In genomic region chr21:37230632-37231246, GRCh38 we compare ENCODE assay signal across 20 cellular contexts. TPM values are rescaled to one million over a fixed set of nuclear protein-coding genes. Genes with fewer than 3 reads are reported as not detected.
DNase-seq lines count a peak whose midpoint lies in the region; ATAC-seq and TF ChIP-seq lines count a peak whose summit lies in the region.
"Had no signal": no experiment of that assay in that cellular context is flagged by ENCODE, and none has a peak within 500 bp of the region (broad histone marks: within the 10 kb centered on the region; RNA-seq: fewer than 3 reads in every experiment).

No MANE protein-coding gene starts in this region.

- no peaks in the 10 kb centered on the region for H3K4me1 ChIP-seq in mucosa of descending colon (ENCODE audit: low read depth)
- H3K4me1 ChIP-seq in heart right ventricle: no peaks in the 10 kb centered on the region
- H3K4me1 ChIP-seq: SJCRH30 had no signal

- H3K4me3 Mint-ChIP-seq in stimulated activated naive CD8-positive, alpha-beta T cell treated with anti-CD3 and anti-CD28 coated beads, Interleukin-15, Interleukin-2, amounts not matched to agents 100 ng/mL and 50 ng/mL, for 24 hours: no peak overlapping the region
- no peak overlapping the region for H3K4me3 Mint-ChIP-seq in activated T-helper 2 cell treated with anti-CD3 and anti-CD28 coated beads, Interferon-gamma antibody, Interleukin-2, Interleukin-4, amounts not matched to agents 10 μg/mL and 5 μg/mL and 100 μg/mL, durations not matched to agents 14 hours and 24 hours and 36 hours (ENCODE audit: low read depth)
- H3K4me3 Mint-ChIP-seq in mesothelial cell of epicardium: no peak overlapping the region
- H3K4me3 Mint-ChIP-seq: activated naive CD4-positive, alpha-beta T cell treated with anti-CD3 and anti-CD28 coated beads, Interleukin-2, amount 10 ng/mL, durations not matched to agents 7 days and 5 days had no signal

- H3K27ac ChIP-seq in heart right ventricle: no peak overlapping the region
- H3K27ac ChIP-seq: HL-60, ovary, PC-9, SJCRH30 had no signal

- H3K4me3 ChIP-seq in mucosa of descending colon (no peak overlapping the region), heart right ventricle (no peak overlapping the region)
- H3K4me3 ChIP-seq: ovary, PC-9, SJCRH30 had no signal

- H3K4me1 Mint-ChIP-seq in stimulated activated naive CD8-positive, alpha-beta T cell treated with anti-CD3 and anti-CD28 coated beads, Interleukin-15, Interleukin-2, amounts not matched to agents 100 ng/mL and 50 ng/mL, for 24 hours (ENCODE audit: low read depth): peaks cover 16% of the 10 kb centered on the region
- peaks cover 10% of the 10 kb centered on the region for H3K4me1 Mint-ChIP-seq in activated T-helper 2 cell treated with anti-CD3 and anti-CD28 coated beads, Interferon-gamma antibody, Interleukin-2, Interleukin-4, amounts not matched to agents 10 μg/mL and 5 μg/mL and 100 μg/mL, durations not matched to agents 14 hours and 24 hours and 36 hours (ENCODE audit: low read depth)
- no peaks in the 10 kb centered on the region for H3K4me1 Mint-ChIP-seq in mesothelial cell of epicardium

- intact Hi-C loops in activated T-helper 2 cell treated with anti-CD3 and anti-CD28 coated beads, Interferon-gamma antibody, Interleukin-2, Interleukin-4, amounts not matched to agents 10 μg/mL and 5 μg/mL and 100 μg/mL, durations not matched to agents 14 hours and 24 hours and 36 hours (cut with micrococcal nuclease): no loop called here
- intact Hi-C loops in mucosa of descending colon (cut with DNase I, micrococcal nuclease): no loop called here
- intact Hi-C loops in heart right ventricle (cut with DNase I): no loop called here

- peak overlapping the region; percentile 52 for H3K27ac Mint-ChIP-seq in stimulated activated naive CD8-positive, alpha-beta T cell treated with anti-CD3 and anti-CD28 coated beads, Interleukin-15, Interleukin-2, amounts not matched to agents 100 ng/mL and 50 ng/mL, for 24 hours
- peak overlapping the region; percentile 3 for H3K27ac Mint-ChIP-seq in activated T-helper 2 cell treated with anti-CD3 and anti-CD28 coated beads, Interferon-gamma antibody, Interleukin-2, Interleukin-4, amounts not matched to agents 10 μg/mL and 5 μg/mL and 100 μg/mL, durations not matched to agents 14 hours and 24 hours and 36 hours
- H3K27ac Mint-ChIP-seq in mesothelial cell of epicardium: no peak overlapping the region

- no peak for DNase-seq in stimulated activated naive CD8-positive, alpha-beta T cell treated with anti-CD3 and anti-CD28 coated beads, Interleukin-15, Interleukin-2, amounts not matched to agents 100 U/mL and 50 U/mL, for 24 hours
- DNase-seq in activated T-helper 2 cell treated with anti-CD3 and anti-CD28 coated beads, Interferon-gamma antibody, Interleukin-2, Interleukin-4, amounts not matched to agents 10 μg/mL and 5 μg/mL and 100 μg/mL, durations not matched to agents 14 hours and 24 hours and 36 hours (ENCODE audit: low spot score): no peak
- no peak for DNase-seq in mucosa of descending colon
- DNase-seq in heart right ventricle: no peak
- DNase-seq in NCI-H1436 (lab: John Stamatoyannopoulos, UW): no peak
- DNase-seq in mesothelial cell of epicardium (ENCODE audit: low spot score in 2 of 2, unreplicated experiment in 2 of 2): no peak
- DNase-seq: activated CD8-positive, alpha-beta memory T cell treated with anti-CD3 and anti-CD28 coated beads, Interleukin-2, amount 50 U/mL, for 48 hours; activated naive CD4-positive, alpha-beta T cell treated with anti-CD3 and anti-CD28 coated beads, Interleukin-2, amount 10 ng/mL, durations not matched to agents 7 days and 5 days; HCEC 1CT; NCI-H2107; NCI-H69; ovary; PC-9; SJCRH30 had no signal

- H3K27me3 Mint-ChIP-seq in stimulated activated naive CD8-positive, alpha-beta T cell treated with anti-CD3 and anti-CD28 coated beads, Interleukin-15, Interleukin-2, amounts not matched to agents 100 ng/mL and 50 ng/mL, for 24 hours: no peaks in the 10 kb centered on the region
- H3K27me3 Mint-ChIP-seq in activated T-helper 2 cell treated with anti-CD3 and anti-CD28 coated beads, Interferon-gamma antibody, Interleukin-2, Interleukin-4, amounts not matched to agents 10 μg/mL and 5 μg/mL and 100 μg/mL, durations not matched to agents 14 hours and 24 hours and 36 hours (ENCODE audit: low read depth): no peaks in the 10 kb centered on the region
- no peaks in the 10 kb centered on the region for H3K27me3 Mint-ChIP-seq in mesothelial cell of epicardium (ENCODE audit: low read depth)
- H3K27me3 Mint-ChIP-seq: activated naive CD4-positive, alpha-beta T cell treated with anti-CD3 and anti-CD28 coated beads, Interleukin-2, amount 10 ng/mL, durations not matched to agents 7 days and 5 days had no signal

- ATAC-seq in stimulated activated naive CD8-positive, alpha-beta T cell treated with anti-CD3 and anti-CD28 coated beads, Interleukin-15, Interleukin-2, amounts not matched to agents 100 U/mL and 50 U/mL, for 24 hours: no peak
- ATAC-seq in mucosa of descending colon: peak; percentile 29
- ATAC-seq in heart right ventricle: no peak
- ATAC-seq in GM21723 (IDR thresholded peaks at IDR 0.05; ENCODE audit: unreplicated experiment): no peak
- ATAC-seq: activated CD4-positive, CD25-positive, alpha-beta regulatory T cell treated with anti-CD3 and anti-CD28 coated beads, Interleukin-2, amount 50 U/mL, for 24 hours; left lobe of liver; sciatic nerve had no signal

- no peaks in the 10 kb centered on the region for H3K36me3 ChIP-seq in mucosa of descending colon (ENCODE audit: low read depth)
- H3K36me3 ChIP-seq in heart right ventricle: peaks cover 0 to 100% (median 55%) of the 10 kb centered on the region in 9 donors
- H3K36me3 ChIP-seq: ovary had no signal

- no peaks in the 10 kb centered on the region for H3K9me3 ChIP-seq in mucosa of descending colon
- no peaks in the 10 kb centered on the region for H3K9me3 ChIP-seq in heart right ventricle
- H3K9me3 ChIP-seq: ovary, SJCRH30 had no signal

- WGBS in heart right ventricle, 2 donors: 93 to 95% methylated on average over 23 of the region's 23 CpGs

- no peaks in the 10 kb centered on the region for H3K9me3 Mint-ChIP-seq in stimulated activated naive CD8-positive, alpha-beta T cell treated with anti-CD3 and anti-CD28 coated beads, Interleukin-15, Interleukin-2, amounts not matched to agents 100 ng/mL and 50 ng/mL, for 24 hours
- H3K9me3 Mint-ChIP-seq in activated T-helper 2 cell treated with anti-CD3 and anti-CD28 coated beads, Interferon-gamma antibody, Interleukin-2, Interleukin-4, amounts not matched to agents 10 μg/mL and 5 μg/mL and 100 μg/mL, durations not matched to agents 14 hours and 24 hours and 36 hours: no peaks in the 10 kb centered on the region
- H3K9me3 Mint-ChIP-seq in mesothelial cell of epicardium: no peaks in the 10 kb centered on the region
- H3K9me3 Mint-ChIP-seq: activated naive CD4-positive, alpha-beta T cell treated with anti-CD3 and anti-CD28 coated beads, Interleukin-2, amount 10 ng/mL, durations not matched to agents 7 days and 5 days had no signal

- no peak for TF ChIP-seq CTCF in mucosa of descending colon (IDR thresholded peaks at IDR 0.05)
- no peak for TF ChIP-seq CTCF in heart right ventricle (IDR thresholded peaks at IDR 0.05)
- TF ChIP-seq CTCF in mesothelial cell of epicardium (IDR thresholded peaks at IDR 0.05; ENCODE audit: unreplicated experiment): no peak

- H3K27me3 ChIP-seq in heart right ventricle: no peaks in the 10 kb centered on the region
- H3K27me3 ChIP-seq: ovary, SJCRH30 had no signal

- H3K36me3 Mint-ChIP-seq in stimulated activated naive CD8-positive, alpha-beta T cell treated with anti-CD3 and anti-CD28 coated beads, Interleukin-15, Interleukin-2, amounts not matched to agents 100 ng/mL and 50 ng/mL, for 24 hours (ENCODE audit: low read depth): peaks cover 58% of the 10 kb centered on the region
- H3K36me3 Mint-ChIP-seq in activated T-helper 2 cell treated with anti-CD3 and anti-CD28 coated beads, Interferon-gamma antibody, Interleukin-2, Interleukin-4, amounts not matched to agents 10 μg/mL and 5 μg/mL and 100 μg/mL, durations not matched to agents 14 hours and 24 hours and 36 hours (ENCODE audit: low read depth): peaks cover 67% of the 10 kb centered on the region
- peaks cover 49% of the 10 kb centered on the region for H3K36me3 Mint-ChIP-seq in mesothelial cell of epicardium

RNA-seq across cellular contexts. Expression of gene VPS26C, which starts 36.4 kb away (rescaled TPM):
- 58.0 and 59.4 TPM in 2 replicates for total RNA-seq in activated T-helper 2 cell treated with anti-CD3 and anti-CD28 coated beads, Interferon-gamma antibody, Interleukin-2, Interleukin-4, amounts not matched to agents 10 μg/mL and 5 μg/mL and 100 μg/mL, durations not matched to agents 14 hours and 24 hours and 36 hours
- total RNA-seq in mucosa of descending colon (10 to 100 TPM; 62.7 to 72.4 (median 71.8) TPM), heart right ventricle (10 to 100 TPM; 37.6 to 57.5 (median 47.0) TPM), mesothelial cell of epicardium (37.6 to 45.0 TPM (median 42.4 TPM) in 3 replicates)
- polyA plus RNA-seq in heart right ventricle: 10 to 100 TPM; 22.3 to 27.6 TPM
